ENCODE assay signal across 8 cellular contexts in genomic region chr6:73732845-73733675, GRCh38. TPM values are rescaled to one million over a fixed set of nuclear protein-coding genes. Genes with fewer than 3 reads are reported as not detected.
DNase-seq lines count a peak whose midpoint lies in the region; ATAC-seq, FAIRE-seq and TF ChIP-seq lines count a peak whose summit lies in the region.

No MANE protein-coding gene starts in this region.

- DNase-seq in DMS53 treated with DMSO at 0.1 percent for 48 hours (lab: John Stamatoyannopoulos, UW; ENCODE audit: unreplicated experiment) (peak; percentile 76), HTR-8/SVneo (ENCODE audit: insufficient read length, low spot score) (peak; percentile 65), RKO (ENCODE audit: low spot score) (peak; percentile 74), fibroblast of the conjunctiva (ENCODE audit: low read depth) (peak; percentile 76), osteocyte (ENCODE audit: extremely low spot score, unreplicated experiment) (peak; percentile 89), thyroid gland (peak; percentile 50 to 74)
- DNase-seq in activated T-cell treated with anti-CD3 and anti-CD28 coated beads, Interleukin-2, amount 50 U/mL, for 72 hours: peak; percentile 69 to 77

- no peaks in the 10 kb centered on the region for H3K4me1 ChIP-seq in thyroid gland

- peak; percentile 73 for ATAC-seq in GM21447 (IDR thresholded peaks at IDR 0.05; ENCODE audit: unreplicated experiment)
- ATAC-seq in activated T-cell treated with anti-CD3 and anti-CD28 coated beads, Interleukin-2, amount 50 U/mL, for 72 hours (replicated peaks in 1 of 2): peak; percentile 72

- no peaks in the 10 kb centered on the region for H3K9me3 Mint-ChIP-seq in activated T-cell treated with anti-CD3 and anti-CD28 coated beads, Interleukin-2, amount 50 U/mL, for 72 hours
- no peaks in the 10 kb centered on the region for H3K9me3 Mint-ChIP-seq in osteocyte (ENCODE audit: unreplicated experiment)

- WGBS in thyroid gland, 2 donors: 61% methylated on average over 6 of the region's 6 CpGs

- no peak overlapping the region for H3K4me3 ChIP-seq in thyroid gland (replicated peaks in 1 of 3)

- H3K9me3 ChIP-seq in thyroid gland: no peaks in the 10 kb centered on the region

- H3K4me3 Mint-ChIP-seq in activated T-cell treated with anti-CD3 and anti-CD28 coated beads, Interleukin-2, amount 50 U/mL, for 72 hours: no peak overlapping the region
- no peak overlapping the region for H3K4me3 Mint-ChIP-seq in osteocyte (ENCODE audit: unreplicated experiment)

- H3K36me3 ChIP-seq in thyroid gland: no peaks in the 10 kb centered on the region

- H3K27ac ChIP-seq in thyroid gland: no peak overlapping the region

- intact Hi-C loops in thyroid gland (cut with DNase I): loop anchor here (5.0 kb wide), 1 partner anchor 56 kb away; no protein-coding TSS in a partner anchor

- H3K4me1 Mint-ChIP-seq in activated T-cell treated with anti-CD3 and anti-CD28 coated beads, Interleukin-2, amount 50 U/mL, for 72 hours (ENCODE audit: low read depth): peaks cover 22% of the 10 kb centered on the region
- H3K4me1 Mint-ChIP-seq in osteocyte (ENCODE audit: unreplicated experiment): peaks cover under 1% of the 10 kb centered on the region

- no peak for TF ChIP-seq POLR2A in thyroid gland (IDR thresholded peaks at IDR 0.05)

- H3K36me3 Mint-ChIP-seq in activated T-cell treated with anti-CD3 and anti-CD28 coated beads, Interleukin-2, amount 50 U/mL, for 72 hours (ENCODE audit: insufficient read depth in 2 of 2): peaks cover 3 to 8% of the 10 kb centered on the region in 2 donors
- peaks cover 2% of the 10 kb centered on the region for H3K36me3 Mint-ChIP-seq in osteocyte (ENCODE audit: unreplicated experiment)

- TF ChIP-seq CTCF in osteocyte (IDR thresholded peaks at IDR 0.05): peak; percentile 89
- peak; percentile 69 to 89 (median 78) for TF ChIP-seq CTCF in thyroid gland (IDR thresholded peaks at IDR 0.05)

- H3K27me3 Mint-ChIP-seq in activated T-cell treated with anti-CD3 and anti-CD28 coated beads, Interleukin-2, amount 50 U/mL, for 72 hours (ENCODE audit: low read depth): no peaks in the 10 kb centered on the region
- H3K27me3 Mint-ChIP-seq in osteocyte (ENCODE audit: unreplicated experiment): no peaks in the 10 kb centered on the region

- H3K27ac Mint-ChIP-seq in activated T-cell treated with anti-CD3 and anti-CD28 coated beads, Interleukin-2, amount 50 U/mL, for 72 hours: no peak overlapping the region
- no peak overlapping the region for H3K27ac Mint-ChIP-seq in osteocyte (ENCODE audit: unreplicated experiment)

- H3K27me3 ChIP-seq in thyroid gland: no peaks in the 10 kb centered on the region

- peak; percentile 94 for FAIRE-seq in HTR-8/SVneo (lab: Jason Lieb, UNC)

RNA-seq across cellular contexts. Expression of gene CD109, which starts 37.1 kb away (rescaled TPM):
- total RNA-seq in activated T-cell treated with anti-CD3 and anti-CD28 coated beads, Interleukin-2, amount 50 U/mL, for 72 hours: 10 to 100 TPM; 14.9 to 21.6 TPM
- total RNA-seq in osteocyte (14.3 and 18.0 TPM in 2 replicates), thyroid gland (1 to 10 TPM; 2.2 to 6.2 (median 4.3) TPM)
